In the genomic region with DNA sequence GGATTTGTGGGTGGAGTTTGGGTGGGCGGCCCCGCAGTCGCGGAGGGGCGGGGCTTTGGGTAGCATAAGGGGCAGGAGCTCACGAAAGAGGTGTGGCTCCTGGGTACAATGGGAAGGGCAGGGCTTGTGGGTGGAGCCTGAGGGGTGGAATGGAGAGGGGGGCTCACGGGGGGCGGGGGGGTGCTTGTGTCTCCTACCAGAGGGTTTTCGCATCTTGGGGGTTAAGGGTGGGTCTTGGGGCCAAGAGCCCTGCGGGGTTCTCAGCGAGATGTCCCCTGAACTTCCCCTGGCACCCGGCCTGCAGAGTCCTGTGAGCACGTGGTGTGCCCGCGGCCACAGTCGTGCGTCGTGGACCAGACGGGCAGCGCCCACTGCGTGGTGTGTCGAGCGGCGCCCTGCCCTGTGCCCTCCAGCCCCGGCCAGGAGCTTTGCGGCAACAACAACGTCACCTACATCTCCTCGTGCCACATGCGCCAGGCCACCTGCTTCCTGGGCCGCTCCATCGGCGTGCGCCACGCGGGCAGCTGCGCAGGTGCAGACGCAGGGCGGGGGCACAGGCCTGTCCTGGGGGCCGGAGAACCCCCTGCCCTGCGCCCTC, we compare ENCODE assay signal across 6 cellular contexts. TPM values are rescaled to one million over a fixed set of nuclear protein-coding genes. Genes with fewer than 3 reads are reported as not detected.
DNase-seq lines count a peak whose midpoint lies in the region; ATAC-seq and TF ChIP-seq lines count a peak whose summit lies in the region.

No MANE protein-coding gene starts in this region.

- POLR2A ChIA-PET in AG04450 (lab: Yijun Ruan, JAX): interaction anchor here (1.0 kb wide), 1 partner anchor 47 kb away, joined by 4 read pairs; no protein-coding TSS in a partner anchor

- intact Hi-C loops in posterior cingulate gyrus (cut with DNase I): no loop called here

- CTCF ChIA-PET in AG04450 (lab: Charles Lee): interaction anchor here (0.6 kb wide), 1 partner anchor 28 kb away, joined by 4 read pairs; a partner anchor contains a TSS

- no peaks in the 10 kb centered on the region for H3K27me3 ChIP-seq in AG04450 (ENCODE audit: control insufficient read depth, insufficient read depth, low read length)

- DNase-seq in AG04450 (ENCODE audit: low read depth, low spot score): no peak
- DNase-seq in KBM-7: peak; percentile 70
- DNase-seq in posterior cingulate gyrus: peak in 9 of 10 donors; percentile 71 to 98 (median 80)
- DNase-seq in hippocampal formation (lab: John Stamatoyannopoulos, UW): no peak

- TF ChIP-seq CTCF in AG04450 (IDR thresholded peaks at IDR 0.05; ENCODE audit: low read depth, low read length): no peak

- in situ Hi-C loops in KBM-7 (cut with MboI; ENCODE audit: low pct_unique_long_range_greater_than_20kb, low sequenced_read_pairs): no loop called here

- H3K27ac ChIP-seq in AG04450 (ENCODE audit: low read depth, low read length) (peak overlapping the region; percentile 84), cingulate gyrus (ENCODE audit: low read depth, low read length) (peak overlapping the region; percentile 93)

- peaks cover 4% of the 10 kb centered on the region; the same call in 1 of the 2 replicates for H3K9me3 ChIP-seq in AG04450 (ENCODE audit: control insufficient read depth, insufficient read depth, low read length)

- no peak for ATAC-seq in GM21737 (IDR thresholded peaks at IDR 0.05; ENCODE audit: unreplicated experiment)

- H3K4me3 ChIP-seq in AG04450 (ENCODE audit: low read depth, low read length): no peak overlapping the region; the same call in 1 of the 2 replicates

RNA-seq across cellular contexts. Expression of a gene that starts 4.9 kb away (rescaled TPM):
- 21.2 and 23.2 TPM in 2 replicates for polyA plus RNA-seq in AG04450 (2011; rRNA removed)
- 12.7 and 12.8 TPM in 2 replicates for polyA minus RNA-seq in AG04450 (2011; rRNA and poly(A)+ RNA removed)

RNA-seq across cellular contexts. Expression of a gene that starts 14.1 kb away (rescaled TPM):
- polyA plus RNA-seq in AG04450 (2011; rRNA removed): not detected in 2 replicates
- not detected in 2 replicates for polyA minus RNA-seq in AG04450 (2011; rRNA and poly(A)+ RNA removed)

RNA-seq across cellular contexts. Expression of a gene that starts 18.1 kb away (rescaled TPM):
- 1.7 and 3.1 TPM in 2 replicates for polyA plus RNA-seq in AG04450 (2011; rRNA removed)
- 1.7 and 2.0 TPM in 2 replicates for polyA minus RNA-seq in AG04450 (2011; rRNA and poly(A)+ RNA removed)

RNA-seq across cellular contexts. Expression of a gene that starts 27.6 kb away (rescaled TPM):
- 1.8 and 2.4 TPM in 2 replicates for polyA plus RNA-seq in AG04450 (2011; rRNA removed)
- 1.3 and 1.6 TPM in 2 replicates for polyA minus RNA-seq in AG04450 (2011; rRNA and poly(A)+ RNA removed)

RNA-seq across cellular contexts. Expression of a gene that starts 41.4 kb away (rescaled TPM):
- polyA plus RNA-seq in AG04450 (2011; rRNA removed): not detected in 2 replicates
- not detected in 2 replicates for polyA minus RNA-seq in AG04450 (2011; rRNA and poly(A)+ RNA removed)

Comparison
In these comparisons a context has a peak if more than half of its experiments do, and no peak if none do; other contexts are left out.
1. DNase-seq: peak in KBM-7 (single experiment) and posterior cingulate gyrus (9 of 10); none in AG04450 (single experiment) and hippocampal formation (0 of 2).